In genomic region chr1:31238986-31239613, GRCh38 we compare ENCODE assay signal across 1 cellular context.
A peak's percentile ranks its signal among the peaks of the same experiment; 100 is the strongest.
TF ChIP-seq lines count a peak whose summit lies in the region.

No MANE protein-coding gene starts in this region.

TF ChIP-seq in HepG2, 621 proteins besides CTCF, POLR2A, EP300 and RAD21:
- TF ChIP-seq MYPOP (CRISPR knock-in tag; IDR thresholded peaks at IDR 0.05) = peak; percentile 39; the same call in 1 of the 2 replicates
- peak; percentile 99 for TF ChIP-seq ZNF800 (CRISPR knock-in tag; IDR thresholded peaks at IDR 0.05)
- TF ChIP-seq HNRNPLL (IDR thresholded peaks at IDR 0.05; ENCODE audit: low read depth, low read length, poor library complexity, severe bottlenecking) = peak; percentile 30
- no peak for TF ChIP-seq MAZ (IDR thresholded peaks at IDR 0.05; ENCODE audit: borderline replicate concordance, low read depth, low read length)
- 0 out of 2 replicates have a peak, but pooled peaks have one; percentile 2 for TF ChIP-seq MAZ (CRISPR knock-in tag; IDR thresholded peaks at IDR 0.05; ENCODE audit: low read depth)
- 0 out of 2 replicates have a peak, but pooled peaks have one; percentile 21 for TF ChIP-seq ZNF687 (CRISPR knock-in tag; IDR thresholded peaks at IDR 0.05)
- TF ChIP-seq NFKB2 (CRISPR knock-in tag; IDR thresholded peaks at IDR 0.05; ENCODE audit: borderline replicate concordance) = peak; percentile 17; the same call in 1 of the 2 replicates
- TF ChIP-seq ZNF24 (IDR thresholded peaks at IDR 0.05) = no peak
- peak; percentile 38; the same call in 1 of the 2 replicates for TF ChIP-seq ZNF777 (CRISPR knock-in tag; IDR thresholded peaks at IDR 0.05)
- peak; percentile 26; the same call in 1 of the 2 replicates for TF ChIP-seq UBTF (CRISPR knock-in tag; IDR thresholded peaks at IDR 0.05)
- TF ChIP-seq KLF16 (CRISPR knock-in tag; IDR thresholded peaks at IDR 0.05) = no peak
TF ChIP-seq in HepG2: peak in this region for 8.
